Comparison of ENCODE assay signal across 8 cellular contexts in the genomic region with DNA sequence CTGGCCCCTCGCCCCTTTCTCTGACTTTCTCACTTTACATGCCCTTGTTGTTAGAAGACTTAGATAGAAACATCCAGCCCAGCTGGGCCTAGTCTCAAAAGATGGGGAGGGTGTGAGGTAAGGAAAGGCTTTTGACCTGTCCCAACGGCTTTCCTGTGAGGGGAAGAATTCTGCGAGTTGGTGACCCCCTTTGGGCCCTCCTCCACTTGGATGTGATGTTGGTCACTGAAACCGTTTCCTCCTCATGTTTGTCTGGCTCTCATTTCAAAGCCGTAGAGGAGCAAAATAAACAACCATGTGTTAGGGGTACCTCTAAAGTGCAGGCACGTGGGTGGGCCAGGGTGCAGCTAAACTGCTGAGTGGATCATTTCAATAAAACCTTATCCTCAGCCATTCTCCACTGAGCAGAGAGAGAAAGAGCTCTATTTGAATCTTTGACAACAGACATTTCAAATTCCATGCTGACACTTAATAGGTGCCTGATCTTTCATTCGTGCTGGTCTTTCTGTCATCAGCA.
DNase-seq lines count a peak whose midpoint lies in the region; ATAC-seq and TF ChIP-seq lines count a peak whose summit lies in the region.

No MANE protein-coding gene starts in this region.

- peaks cover 12% of the 10 kb centered on the region for H3K36me3 Mint-ChIP-seq in activated T-cell treated with anti-CD3 and anti-CD28 coated beads, Interleukin-2, amount 50 U/mL, for 24 hours (ENCODE audit: low read depth)

- peak overlapping the region; percentile 97 for H3K27ac Mint-ChIP-seq in activated T-cell treated with anti-CD3 and anti-CD28 coated beads, Interleukin-2, amount 50 U/mL, for 24 hours

- ATAC-seq in lower lobe of right lung (no peak), thoracic aorta (ENCODE audit: insufficient number of reproducible peaks, low FRiP score, low read depth) (no peak), HG03565 (IDR thresholded peaks at IDR 0.05; ENCODE audit: unreplicated experiment) (no peak)

- H3K27ac ChIP-seq in ascending aorta = peak overlapping the region; percentile 87 to 93
- peak overlapping the region; percentile 95 for H3K27ac ChIP-seq in lower lobe of right lung
- peak overlapping the region; percentile 93 to 97 for H3K27ac ChIP-seq in thoracic aorta

- TF ChIP-seq CTCF in ascending aorta (IDR thresholded peaks at IDR 0.05) (no peak), lower lobe of right lung (IDR thresholded peaks at IDR 0.05) (no peak), thoracic aorta (IDR thresholded peaks at IDR 0.05) (no peak)

- peak overlapping the region; percentile 83 for H3K4me3 Mint-ChIP-seq in activated T-cell treated with anti-CD3 and anti-CD28 coated beads, Interleukin-2, amount 50 U/mL, for 24 hours

- H3K9me3 ChIP-seq in ascending aorta = no peaks in the 10 kb centered on the region
- no peaks in the 10 kb centered on the region for H3K9me3 ChIP-seq in lower lobe of right lung
- H3K9me3 ChIP-seq in thoracic aorta = no peaks in the 10 kb centered on the region

- no peaks in the 10 kb centered on the region for H3K27me3 Mint-ChIP-seq in activated T-cell treated with anti-CD3 and anti-CD28 coated beads, Interleukin-2, amount 50 U/mL, for 24 hours

- H3K4me3 ChIP-seq in ascending aorta (peak overlapping the region; percentile 74 to 99), lower lobe of right lung (peak overlapping the region; percentile 63), thoracic aorta (peak overlapping the region; percentile 79)

- H3K36me3 ChIP-seq in ascending aorta = no peaks in the 10 kb centered on the region
- H3K36me3 ChIP-seq in lower lobe of right lung = no peaks in the 10 kb centered on the region
- no peaks in the 10 kb centered on the region for H3K36me3 ChIP-seq in thoracic aorta

- intact Hi-C loops in ascending aorta (cut with DNase I) (loop anchor here (5.0 to 10.0 kb wide), 5 partner anchors 231 to 1906 kb away; a partner anchor contains a TSS), lower lobe of right lung (cut with DNase I) (no loop called here)

- H3K4me1 ChIP-seq in ascending aorta = peaks cover 0 to 25% of the 10 kb centered on the region in 2 donors
- H3K4me1 ChIP-seq in lower lobe of right lung = peaks cover 28% of the 10 kb centered on the region
- peaks cover 10 to 26% of the 10 kb centered on the region in 2 donors for H3K4me1 ChIP-seq in thoracic aorta (ENCODE audit: control insufficient read depth in 1 of 2, low read depth in 2 of 2)

- no peak for DNase-seq in activated T-cell treated with anti-CD3 and anti-CD28 coated beads, Interleukin-2, amount 50 U/mL, for 24 hours
- DNase-seq in activated T-cell treated with anti-CD3 and anti-CD28 coated beads, Interleukin-2, amount 50 U/mL, for 48 hours = no peak
- DNase-seq in ascending aorta (ENCODE audit: low spot score in 2 of 2) (no peak), lower lobe of right lung (no peak), thoracic aorta (ENCODE audit: low spot score) (no peak), NOMO-1 treated with dmso at 0.1 percent for 144 hours (lab: John Stamatoyannopoulos, UW; ENCODE audit: unreplicated experiment) (no peak), NCI-H2171 treated with DMSO at 0.1 percent for 48 hours (lab: John Stamatoyannopoulos, UW) (no peak)

- H3K9me3 Mint-ChIP-seq in activated T-cell treated with anti-CD3 and anti-CD28 coated beads, Interleukin-2, amount 50 U/mL, for 24 hours = no peaks in the 10 kb centered on the region

- peaks cover 66% of the 10 kb centered on the region for H3K4me1 Mint-ChIP-seq in activated T-cell treated with anti-CD3 and anti-CD28 coated beads, Interleukin-2, amount 50 U/mL, for 24 hours (ENCODE audit: low read depth)

- H3K27me3 ChIP-seq in ascending aorta (no peaks in the 10 kb centered on the region), lower lobe of right lung (ENCODE audit: low read depth) (no peaks in the 10 kb centered on the region), thoracic aorta (replicated peaks; ENCODE audit: insufficient read depth) (no peaks in the 10 kb centered on the region)
